Comparison of ENCODE assay signal across 24 cellular contexts in the genomic region with DNA sequence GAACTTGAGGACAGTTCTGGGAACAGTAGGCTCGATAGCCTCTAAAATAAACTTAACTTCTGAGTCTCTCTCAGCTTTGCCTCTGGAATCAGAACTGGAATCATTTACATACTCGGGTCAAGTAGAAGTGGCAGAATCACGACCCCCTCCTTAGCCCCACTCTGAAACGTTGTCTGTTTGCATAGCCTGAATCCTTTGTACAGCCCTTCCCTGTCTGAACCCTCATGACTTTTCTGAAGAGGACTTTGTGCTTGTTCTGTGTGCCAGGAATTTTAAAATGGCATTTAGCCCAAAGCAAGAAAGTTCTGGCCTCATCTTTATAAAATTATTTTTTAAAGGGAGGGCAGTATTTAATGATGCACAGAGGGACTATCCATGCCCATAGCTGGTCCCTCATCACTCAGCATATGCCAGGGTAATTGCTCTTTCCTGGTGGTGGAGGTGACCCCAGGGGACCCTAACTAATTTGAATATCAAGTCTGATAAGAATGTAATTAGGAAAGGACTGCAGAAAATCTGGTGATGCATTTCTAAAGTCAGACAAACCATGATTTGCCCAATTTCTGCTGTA.
DNase-seq lines count a peak whose midpoint lies in the region; ATAC-seq and TF ChIP-seq lines count a peak whose summit lies in the region.
"Had no signal": no experiment of that assay in that cellular context is flagged by ENCODE, and none has a peak within 500 bp of the region (broad histone marks: within the 10 kb centered on the region; RNA-seq: fewer than 3 reads in every experiment).

No MANE protein-coding gene starts in this region.

- peaks cover 27% of the 10 kb centered on the region for H3K4me1 Mint-ChIP-seq in osteocyte (ENCODE audit: unreplicated experiment)
- H3K4me1 Mint-ChIP-seq in Caco-2 (ENCODE audit: low read depth, unreplicated experiment) = no peaks in the 10 kb centered on the region
- peaks cover 11 to 16% of the 10 kb centered on the region in 2 donors for H3K4me1 Mint-ChIP-seq in effector memory CD8-positive, alpha-beta T cell (ENCODE audit: low read depth in 2 of 2)

- peak overlapping the region; percentile 46 for H3K4me2 ChIP-seq in PC-3 (ENCODE audit: low read length)

- H3K79me2 ChIP-seq in PC-3 (ENCODE audit: low read length) = no peaks in the 10 kb centered on the region

- no peaks in the 10 kb centered on the region for H3K9me2 ChIP-seq in PC-3 (replicated peaks; ENCODE audit: low read length)

- TF ChIP-seq EP300 in esophagus muscularis mucosa (IDR thresholded peaks at IDR 0.05) = no peak

- H3K4me1 ChIP-seq in PC-3 (ENCODE audit: insufficient read depth, low read length) = peaks cover 16% of the 10 kb centered on the region
- H3K4me1 ChIP-seq in esophagus muscularis mucosa = peaks cover 11 to 33% (median 29%) of the 10 kb centered on the region in 4 donors
- no peaks in the 10 kb centered on the region for H3K4me1 ChIP-seq in Caco-2

- peaks cover 5% of the 10 kb centered on the region for H3K9me3 Mint-ChIP-seq in osteocyte (ENCODE audit: unreplicated experiment)
- H3K9me3 Mint-ChIP-seq in Caco-2 (ENCODE audit: unreplicated experiment) = no peaks in the 10 kb centered on the region
- no peaks in the 10 kb centered on the region for H3K9me3 Mint-ChIP-seq in effector memory CD8-positive, alpha-beta T cell
- H3K9me3 Mint-ChIP-seq: activated T-helper 17 cell treated with anti-CD3 and anti-CD28 coated beads, Interleukin-2, amount 50 U/mL, for 72 hours; stimulated activated naive CD8-positive, alpha-beta T cell treated with anti-CD3 and anti-CD28 coated beads, Interleukin-15, Interleukin-2, amounts not matched to agents 100 ng/mL and 50 ng/mL, for 24 hours had no signal

- WGBS in esophagus muscularis mucosa = 25% methylated on average over 4 of the region's 4 CpGs

- H3K27ac Mint-ChIP-seq in osteocyte (ENCODE audit: unreplicated experiment) (peak overlapping the region; percentile 27), Caco-2 (ENCODE audit: unreplicated experiment) (no peak overlapping the region)
- H3K27ac Mint-ChIP-seq in effector memory CD8-positive, alpha-beta T cell = no peak overlapping the region
- H3K27ac Mint-ChIP-seq: activated T-helper 17 cell treated with anti-CD3 and anti-CD28 coated beads, Interleukin-2, amount 50 U/mL, for 72 hours; stimulated activated naive CD8-positive, alpha-beta T cell treated with anti-CD3 and anti-CD28 coated beads, Interleukin-15, Interleukin-2, amounts not matched to agents 100 ng/mL and 50 ng/mL, for 24 hours had no signal

- POLR2A ChIA-PET in PC-3 (lab: Charles Lee; ENCODE audit: unreplicated experiment) = no interaction called here
- POLR2A ChIA-PET in Caco-2 (lab: Charles Lee) = no interaction called here

- H3F3A ChIP-seq in PC-3 (ENCODE audit: low read length, unreplicated experiment) = no peaks in the 10 kb centered on the region

- intact Hi-C loops in PC-3 (cut with micrococcal nuclease) = no loop called here
- intact Hi-C loops in esophagus muscularis mucosa (cut with DNase I) = no loop called here
- intact Hi-C loops in Caco-2 (cut with micrococcal nuclease; ENCODE audit: unreplicated experiment) = no loop called here

- no peak overlapping the region for H3K4me3 ChIP-seq in PC-3 (ENCODE audit: low read length)
- H3K4me3 ChIP-seq in esophagus muscularis mucosa = no peak overlapping the region
- H3K4me3 ChIP-seq in Caco-2 (ENCODE audit: low read depth, low read length) = no peak overlapping the region
- H3K4me3 ChIP-seq: coronary artery, GM23248, thyroid gland had no signal

- H3K27me3 ChIP-seq in PC-3 (ENCODE audit: low read length) = peaks cover 32% of the 10 kb centered on the region
- no peaks in the 10 kb centered on the region for H3K27me3 ChIP-seq in esophagus muscularis mucosa
- H3K27me3 ChIP-seq in Caco-2 (replicated peaks; ENCODE audit: control insufficient read depth, insufficient read depth, low read length) = no peaks in the 10 kb centered on the region
- H3K27me3 ChIP-seq: thyroid gland had no signal

- ATAC-seq in PC-3 = no peak
- no peak for ATAC-seq in effector memory CD8-positive, alpha-beta T cell (replicated peaks)
- ATAC-seq: activated T-helper 17 cell treated with anti-CD3 and anti-CD28 coated beads, Interleukin-2, amount 50 U/mL, for 72 hours; left colon; naive thymus-derived CD8-positive, alpha-beta T cell had no signal

- H3K9ac ChIP-seq in PC-3 (ENCODE audit: low read length) = no peak overlapping the region
- H3K9ac ChIP-seq: GM23248 had no signal

- no peaks in the 10 kb centered on the region for H3K36me3 Mint-ChIP-seq in osteocyte (ENCODE audit: unreplicated experiment)
- no peaks in the 10 kb centered on the region for H3K36me3 Mint-ChIP-seq in Caco-2 (ENCODE audit: insufficient read depth, unreplicated experiment)
- H3K36me3 Mint-ChIP-seq in effector memory CD8-positive, alpha-beta T cell (ENCODE audit: insufficient read depth) = peaks cover 2% of the 10 kb centered on the region
- H3K36me3 Mint-ChIP-seq: CD14-positive monocyte; naive thymus-derived CD8-positive, alpha-beta T cell had no signal

- H3K27ac ChIP-seq in PC-3 (ENCODE audit: low read length) (no peak overlapping the region), esophagus muscularis mucosa (replicated peaks in 1 of 4) (peak overlapping the region; percentile 56 to 79 (median 69))
- H3K27ac ChIP-seq: GM23248, thyroid gland had no signal

- peak; percentile 65 for DNase-seq in DMS 273 (lab: John Stamatoyannopoulos, UW; ENCODE audit: unreplicated experiment)
- DNase-seq in PC-3 = no peak
- DNase-seq in esophagus muscularis mucosa (ENCODE audit: extremely low spot score) = no peak
- no peak for DNase-seq in osteocyte (ENCODE audit: extremely low spot score, unreplicated experiment)
- no peak for DNase-seq in HT-29 (ENCODE audit: low spot score)
- no peak for DNase-seq in Caco-2
- no peak for DNase-seq in effector memory CD8-positive, alpha-beta T cell
- DNase-seq: activated CD4-positive, alpha-beta T cell treated with anti-CD3 and anti-CD28 coated beads, Interleukin-2, amount 50 U/mL, for 48 hours; activated CD4-positive, CD25-positive, alpha-beta regulatory T cell; activated CD8-positive, alpha-beta memory T cell treated with anti-CD3 and anti-CD28 coated beads, Interleukin-2, amount 50 U/mL, for 4 hours; left colon; midbrain; naive thymus-derived CD8-positive, alpha-beta T cell; NCI-H2029 treated with DMSO at 0.1 percent for 48 hours; NCI-H446 treated with DMSO at 0.1 percent for 48 hours; right cardiac atrium; SHP77 treated with DMSO at 0.1 percent for 48 hours; stimulated activated CD4-positive, alpha-beta T cell treated with anti-CD3 and anti-CD28 coated beads, Interleukin-15, amount 100 ng/mL, for 24 hours had no signal

- no TSS peak for BruUV-seq in PC-3 (replicated peaks; lab: Mats Ljungman, UMichigan)
- no TSS peak for BruUV-seq in Caco-2 (replicated peaks; lab: Mats Ljungman, UMichigan)

- TF ChIP-seq POLR2A in esophagus muscularis mucosa (IDR thresholded peaks at IDR 0.05; ENCODE audit: low read depth) = no peak

- H3K9me3 ChIP-seq in PC-3 (ENCODE audit: low read length) = no peaks in the 10 kb centered on the region
- no peaks in the 10 kb centered on the region for H3K9me3 ChIP-seq in esophagus muscularis mucosa
- H3K9me3 ChIP-seq in Caco-2 = peaks cover 8% of the 10 kb centered on the region
- H3K9me3 ChIP-seq: thyroid gland had no signal

- H3K36me3 ChIP-seq in PC-3 (ENCODE audit: low read depth, low read length) = no peaks in the 10 kb centered on the region
- H3K36me3 ChIP-seq in esophagus muscularis mucosa = no peaks in the 10 kb centered on the region
- H3K36me3 ChIP-seq in Caco-2 (ENCODE audit: control insufficient read depth, insufficient read depth, low read length) = no peaks in the 10 kb centered on the region
- H3K36me3 ChIP-seq: thyroid gland had no signal

- TF ChIP-seq CTCF in PC-3 (conservative IDR thresholded peaks at IDR 0.05; ENCODE audit: low read depth, low read length) (no peak), esophagus muscularis mucosa (IDR thresholded peaks at IDR 0.05) (no peak), osteocyte (IDR thresholded peaks at IDR 0.05) (no peak), Caco-2 (IDR thresholded peaks at IDR 0.05; ENCODE audit: insufficient read depth in 1 of 2, low read depth in 1 of 2, low read length in 1 of 2, severe bottlenecking in 1 of 2, unreplicated experiment in 1 of 2) (no peak)

- no peaks in the 10 kb centered on the region for H4K20me1 ChIP-seq in PC-3 (ENCODE audit: low read length)

- H2AFZ ChIP-seq in PC-3 (ENCODE audit: low read length) = no peak overlapping the region
- H2AFZ ChIP-seq: GM23248 had no signal

- no peak overlapping the region for H3K4me3 Mint-ChIP-seq in osteocyte (ENCODE audit: unreplicated experiment)
- no peak overlapping the region for H3K4me3 Mint-ChIP-seq in Caco-2 (ENCODE audit: unreplicated experiment)
- H3K4me3 Mint-ChIP-seq in effector memory CD8-positive, alpha-beta T cell = no peak overlapping the region
- H3K4me3 Mint-ChIP-seq: activated T-helper 17 cell treated with anti-CD3 and anti-CD28 coated beads, Interleukin-2, amount 50 U/mL, for 72 hours; CD14-positive monocyte; naive thymus-derived CD8-positive, alpha-beta T cell; stimulated activated naive CD8-positive, alpha-beta T cell treated with anti-CD3 and anti-CD28 coated beads, Interleukin-15, Interleukin-2, amounts not matched to agents 100 ng/mL and 50 ng/mL, for 24 hours had no signal

- CTCF ChIA-PET in PC-3 (lab: Charles Lee) = no interaction called here
- CTCF ChIA-PET in Caco-2 (lab: Charles Lee) = no interaction called here

- peaks cover 24% of the 10 kb centered on the region for H3K27me3 Mint-ChIP-seq in osteocyte (ENCODE audit: unreplicated experiment)
- H3K27me3 Mint-ChIP-seq in Caco-2 (ENCODE audit: insufficient read depth, unreplicated experiment) = peaks cover 22% of the 10 kb centered on the region
- peaks cover 0 to 44% of the 10 kb centered on the region in 2 donors for H3K27me3 Mint-ChIP-seq in effector memory CD8-positive, alpha-beta T cell
- H3K27me3 Mint-ChIP-seq: naive thymus-derived CD8-positive, alpha-beta T cell had no signal
